Comparison of ENCODE assay signal across 7 cellular contexts in genomic region chr10:6203331-6204062, GRCh38. TPM values are rescaled to one million over a fixed set of nuclear protein-coding genes. Genes with fewer than 3 reads are reported as not detected.
DNase-seq lines count a peak whose midpoint lies in the region; ATAC-seq and TF ChIP-seq lines count a peak whose summit lies in the region.

No MANE protein-coding gene starts in this region.

- intact Hi-C loops in dorsolateral prefrontal cortex (cut with DNase I) = loop anchor here (1.0 to 10.0 kb wide), 9 partner anchors 40 to 259 kb away; partner anchors contain the start of gene RBM17 (in 1 of the 2)
- intact Hi-C loops in right lobe of liver (cut with DNase I) = loop anchor here (5.0 kb wide), 1 partner anchor 199 kb away; no protein-coding TSS in a partner anchor

- H3K27ac ChIP-seq in H9 (ENCODE audit: insufficient read length, low read depth, low read length) (no peak overlapping the region), dorsolateral prefrontal cortex (peak overlapping the region; percentile 66 to 99 (median 95)), right lobe of liver (peak overlapping the region; percentile 72 to 93 (median 85))

- no peak overlapping the region for H2BK120ac ChIP-seq in H9 (ENCODE audit: low read depth, low read length, poor library complexity, severe bottlenecking)

- H3K23ac ChIP-seq in H9 (ENCODE audit: insufficient read length, low read depth, low read length) = no peak overlapping the region

- H4K8ac ChIP-seq in H9 (replicated peaks; ENCODE audit: insufficient read length, low read depth, low read length) = no peak overlapping the region

- no CpG with 5 or more reads among the region's 76 CpGs for WGBS in H9 (ENCODE audit: extremely low coverage, insufficient read length, low lambda C conversion rate)
- WGBS in right lobe of liver (ENCODE audit: insufficient coverage, low coverage, low lambda C conversion rate, missing lambda C conversion rate) = 2% methylated on average over 22 of the region's 76 CpGs

- TF ChIP-seq POLR2A in right lobe of liver (IDR thresholded peaks at IDR 0.05) = no peak

- peaks cover 5% of the 10 kb centered on the region; the same call in 1 of the 2 replicates for H3K79me2 ChIP-seq in H9 (ENCODE audit: insufficient read depth, low read length)
- peaks cover 55% of the 10 kb centered on the region for H3K79me2 ChIP-seq in Loucy (ENCODE audit: insufficient read depth, low read length)

- H3K14ac ChIP-seq in H9 (ENCODE audit: insufficient read depth, low read length) = peak overlapping the region; percentile 95; the same call in 1 of the 2 replicates

- peak overlapping the region; percentile 93 for H3K18ac ChIP-seq in H9 (ENCODE audit: insufficient read length, low read depth, low read length)

- H3K27ac Mint-ChIP-seq in H9 = peak overlapping the region in 1 of 3 experiments; percentile 61; a peak in 2 of 7 replicates
- H3K27ac Mint-ChIP-seq in activated CD4-positive, alpha-beta T cell treated with anti-CD3 and anti-CD28 coated beads, Interleukin-2, amount 10 ng/mL, durations not matched to agents 7 days and 5 days = peak overlapping the region; percentile 96

- H3F3A ChIP-seq in Loucy (ENCODE audit: low read depth) = peaks cover 4% of the 10 kb centered on the region; the same call in 1 of the 2 replicates

- H2BK12ac ChIP-seq in H9 (ENCODE audit: insufficient read length, low read depth, low read length) = no peak overlapping the region

- H2BK20ac ChIP-seq in H9 (ENCODE audit: low read depth, low read length, poor library complexity, severe bottlenecking) = no peak overlapping the region

- no peak overlapping the region for H2BK5ac ChIP-seq in H9 (ENCODE audit: insufficient read length, low read length)

- no peaks in the 10 kb centered on the region; the same call in 1 of the 2 replicates for H3K36me3 ChIP-seq in Loucy (ENCODE audit: insufficient read depth, low read length)
- no peaks in the 10 kb centered on the region for H3K36me3 ChIP-seq in right lobe of liver

- H3K4me1 ChIP-seq in H9 (ENCODE audit: insufficient read depth, low read length) = no peaks in the 10 kb centered on the region; the same call in 1 of the 2 replicates
- H3K4me1 ChIP-seq in Loucy (ENCODE audit: insufficient read depth, low read length, poor library complexity, severe bottlenecking) = peaks cover 35% of the 10 kb centered on the region
- peaks cover 0 to 49% (median 10%) of the 10 kb centered on the region in 4 donors for H3K4me1 ChIP-seq in right lobe of liver

- POLR2A ChIA-PET in activated CD4-positive, alpha-beta T cell treated with anti-CD3 and anti-CD28 coated beads, Interleukin-2, amount 10 ng/mL, durations not matched to agents 7 days and 5 days (lab: Charles Lee) = interaction anchor here (0.6 to 1.2 kb wide), 2 partner anchors 198 to 1584 kb away, joined by 3 to 4 read pairs; partner anchors contain the start of genes ATP5F1C and KIN

- H4K91ac ChIP-seq in H9 (ENCODE audit: insufficient read length, low read depth, low read length) = no peak overlapping the region

- ATAC-seq in right lobe of liver = peak; percentile 13 to 27 (median 22)

- peaks cover 30 to 31% of the 10 kb centered on the region in 2 experiments for H3K4me1 Mint-ChIP-seq in H9
- H3K4me1 Mint-ChIP-seq in activated CD4-positive, alpha-beta T cell treated with anti-CD3 and anti-CD28 coated beads, Interleukin-2, amount 10 ng/mL, durations not matched to agents 7 days and 5 days = peaks cover 46% of the 10 kb centered on the region

- H4K5ac ChIP-seq in H9 (ENCODE audit: insufficient read length, low read depth, low read length) = no peak overlapping the region

- H3K56ac ChIP-seq in H9 (ENCODE audit: insufficient read length, low read depth, low read length) = no peak overlapping the region

- H3K9me3 ChIP-seq in H9 (ENCODE audit: control insufficient read depth, low read depth, low read length) (no peaks in the 10 kb centered on the region), Loucy (ENCODE audit: insufficient read depth, low read depth, low read length) (no peaks in the 10 kb centered on the region), right lobe of liver (no peaks in the 10 kb centered on the region)

- peaks cover 5% of the 10 kb centered on the region for H3K79me1 ChIP-seq in H9 (ENCODE audit: insufficient read depth, low read depth, low read length, poor library complexity, severe bottlenecking)

- peaks cover 38% of the 10 kb centered on the region for H3K27me3 Mint-ChIP-seq in H9 (ENCODE audit: low read depth)
- H3K27me3 Mint-ChIP-seq in activated CD4-positive, alpha-beta T cell treated with anti-CD3 and anti-CD28 coated beads, Interleukin-2, amount 10 ng/mL, durations not matched to agents 7 days and 5 days = no peaks in the 10 kb centered on the region

- CTCF ChIA-PET in activated CD4-positive, alpha-beta T cell treated with anti-CD3 and anti-CD28 coated beads, Interleukin-2, amount 10 ng/mL, durations not matched to agents 7 days and 5 days (lab: Charles Lee) = interaction anchor here (0.8 to 6.6 kb wide), 42 partner anchors 8 to 340 kb away, joined by 3 to 73 read pairs (median 6); no protein-coding TSS in a partner anchor

- H3K4me3 ChIP-seq in GM12875 (ENCODE audit: low read depth, low read length) (peak overlapping the region; percentile 67), Loucy (ENCODE audit: low read length, poor library complexity, severe bottlenecking) (peak overlapping the region; percentile 98), dorsolateral prefrontal cortex (peak overlapping the region; percentile 58 to 99 (median 85)), right lobe of liver (peak overlapping the region; percentile 61 to 88 (median 84))

- H3K36me3 Mint-ChIP-seq in H9 (ENCODE audit: insufficient read depth in 1 of 3, low read depth in 3 of 3) = peaks cover 6 to 12% (median 11%) of the 10 kb centered on the region in 3 experiments; a peak in 5 of 7 replicates
- peaks cover 21% of the 10 kb centered on the region for H3K36me3 Mint-ChIP-seq in activated CD4-positive, alpha-beta T cell treated with anti-CD3 and anti-CD28 coated beads, Interleukin-2, amount 10 ng/mL, durations not matched to agents 7 days and 5 days (ENCODE audit: low read depth)

- peaks cover 24% of the 10 kb centered on the region for H3K27me3 ChIP-seq in H9 (ENCODE audit: insufficient read depth, low read length)
- H3K27me3 ChIP-seq in Loucy (ENCODE audit: insufficient read depth, low read length, poor library complexity, severe bottlenecking) = no peaks in the 10 kb centered on the region
- H3K27me3 ChIP-seq in dorsolateral prefrontal cortex = no peaks in the 10 kb centered on the region
- no peaks in the 10 kb centered on the region for H3K27me3 ChIP-seq in right lobe of liver

- peak overlapping the region; percentile 64 for H3K9ac ChIP-seq in H9 (ENCODE audit: extremely low read depth, insufficient read length, low read length)
- H3K9ac ChIP-seq in Loucy (ENCODE audit: low read depth, low read length, poor library complexity, severe bottlenecking) = peak overlapping the region; percentile 79

- no peaks in the 10 kb centered on the region for H3K9me2 ChIP-seq in Loucy (replicated peaks; ENCODE audit: low read depth, low read length)

- H2AK5ac ChIP-seq in H9 (ENCODE audit: insufficient read length, low read length) = no peak overlapping the region

- DNase-seq in H9 (peak; percentile 77), dorsolateral prefrontal cortex (peak in 5 of 10 donors; percentile 32 to 75 (median 43)), right lobe of liver (peak; percentile 72 to 76 (median 73))
- DNase-seq in activated CD4-positive, alpha-beta T cell treated with anti-CD3 and anti-CD28 coated beads, Interleukin-2, amount 10 ng/mL, durations not matched to agents 7 days and 5 days = peak; percentile 59
- DNase-seq in stimulated activated CD8-positive, alpha-beta memory T cell treated with anti-CD3 and anti-CD28 coated beads, Interleukin-15, amount 100 ng/mL, for 4 hours (ENCODE audit: low read depth in 2 of 2) = peak; percentile 10 to 48

- H2BK15ac ChIP-seq in H9 (ENCODE audit: low read depth, low read length) = no peak overlapping the region

- H4K20me1 ChIP-seq in H9 (ENCODE audit: control insufficient read depth, insufficient read depth, insufficient read length) (peaks cover 2% of the 10 kb centered on the region), Loucy (ENCODE audit: insufficient read depth, low read length, poor library complexity, severe bottlenecking) (peaks cover 41% of the 10 kb centered on the region)

- no peak overlapping the region for H3K4ac ChIP-seq in H9 (ENCODE audit: low read depth, low read length)

- peak overlapping the region; percentile 87 to 90 for H3K4me3 Mint-ChIP-seq in H9
- peak overlapping the region; percentile 98 for H3K4me3 Mint-ChIP-seq in activated CD4-positive, alpha-beta T cell treated with anti-CD3 and anti-CD28 coated beads, Interleukin-2, amount 10 ng/mL, durations not matched to agents 7 days and 5 days

- H2AFZ ChIP-seq in H9 (ENCODE audit: low read length) (no peak overlapping the region), Loucy (ENCODE audit: low read length) (peak overlapping the region; percentile 86)

- H3K4me2 ChIP-seq in H9 (ENCODE audit: insufficient read depth, insufficient read length, low read length) = peak overlapping the region; percentile 50
- peak overlapping the region; percentile 98 for H3K4me2 ChIP-seq in Loucy (ENCODE audit: low read depth, low read length, poor library complexity, severe bottlenecking)

- H3T11ph ChIP-seq in H9 (ENCODE audit: low read length) = no peak overlapping the region

- H3K23me2 ChIP-seq in H9 (ENCODE audit: insufficient read length, low read depth, low read length, poor library complexity, severe bottlenecking) = peaks cover 26% of the 10 kb centered on the region

- peak; percentile 50; the same call in 1 of the 2 replicates for TF ChIP-seq CTCF in GM12875 (IDR thresholded peaks at IDR 0.05; ENCODE audit: borderline replicate concordance, insufficient read depth, low read depth, low read length)
- peak; percentile 49; the same call in 2 of the 3 replicates for TF ChIP-seq CTCF in H9 (conservative IDR thresholded peaks at IDR 0.05)
- TF ChIP-seq CTCF in Loucy (conservative IDR thresholded peaks at IDR 0.05; ENCODE audit: low read length) = no peak; the same call in 1 of the 2 replicates
- TF ChIP-seq CTCF in dorsolateral prefrontal cortex (IDR thresholded peaks at IDR 0.05 in 54 of 56, conservative IDR thresholded peaks at IDR 0.05 in 2 of 56; ENCODE audit: low read depth in 1 of 56, partially characterized antibody in 56 of 56) = peak in 20 of 56 donors; percentile 17 to 52 (median 32)
- peak in 3 of 4 donors; percentile 23 to 61 (median 52) for TF ChIP-seq CTCF in right lobe of liver (IDR thresholded peaks at IDR 0.05)

- peaks cover 0 to 2% of the 10 kb centered on the region in 2 experiments; a peak in 2 of 5 replicates for H3K9me3 Mint-ChIP-seq in H9
- no peaks in the 10 kb centered on the region for H3K9me3 Mint-ChIP-seq in activated CD4-positive, alpha-beta T cell treated with anti-CD3 and anti-CD28 coated beads, Interleukin-2, amount 10 ng/mL, durations not matched to agents 7 days and 5 days

RNA-seq across cellular contexts. Expression of gene PFKFB3, which starts 0.8 kb away (rescaled TPM):
- 33.9 and 36.8 TPM in 2 replicates for total RNA-seq in H9 (2021)
- total RNA-seq in activated CD4-positive, alpha-beta T cell treated with anti-CD3 and anti-CD28 coated beads, Interleukin-2, amount 10 ng/mL, durations not matched to agents 7 days and 5 days = 10 to 100 TPM; 77.1 to 82.2 TPM
- 100 to 1,000 TPM in 97 of 120 experiments, 10 to 100 TPM in 23; 82.4 to 323 (median 122) TPM for total RNA-seq in dorsolateral prefrontal cortex
- 10 to 100 TPM in 4 of 6 experiments, 1 to 10 TPM in 2; 6.8 to 57.8 (median 20.8) TPM for total RNA-seq in right lobe of liver
